Comparison of ENCODE assay signal across 5 cellular contexts in genomic region chr17:43165971-43166370, GRCh38. TPM values are rescaled to one million over a fixed set of nuclear protein-coding genes. Genes with fewer than 3 reads are reported as not detected.
DNase-seq lines count a peak whose midpoint lies in the region; ATAC-seq and TF ChIP-seq lines count a peak whose summit lies in the region.
"Not testable (repeated sequence)": the region's sequence is repeated elsewhere in the genome, so short reads cannot be mapped to it uniquely, and the experiment has no call there.

No MANE protein-coding gene starts in this region.

- POLR2A ChIA-PET in activated CD8-positive, alpha-beta T cell treated with anti-CD3 and anti-CD28 coated beads for 36 hours (lab: Charles Lee), result not testable (repeated sequence)

- not testable (repeated sequence) for H3K4me3 Mint-ChIP-seq in HFFc6; activated CD8-positive, alpha-beta T cell treated with anti-CD3 and anti-CD28 coated beads for 36 hours; activated T-helper 17 cell treated with anti-CD3 and anti-CD28 coated beads, Interleukin-2, amount 50 U/mL, for 72 hours; dendritic cell treated with granulocyte-macrophage colony-stimulating factor and Interleukin-4, amounts not matched to agents 40 ng/mL and 50 ng/mL, for 4 days; natural killer cell

- peaks cover 12% of the 10 kb centered on the region; the same call in 1 of the 2 replicates for H3K36me3 Mint-ChIP-seq in HFFc6 (ENCODE audit: low read depth)
- not testable (repeated sequence) for H3K36me3 Mint-ChIP-seq in activated CD8-positive, alpha-beta T cell treated with anti-CD3 and anti-CD28 coated beads for 36 hours (ENCODE audit: low read depth); natural killer cell
- peaks cover 21% of the 10 kb centered on the region for H3K36me3 Mint-ChIP-seq in activated T-helper 17 cell treated with anti-CD3 and anti-CD28 coated beads, Interleukin-2, amount 50 U/mL, for 72 hours (ENCODE audit: low read depth)
- peaks cover 27% of the 10 kb centered on the region for H3K36me3 Mint-ChIP-seq in dendritic cell treated with granulocyte-macrophage colony-stimulating factor and Interleukin-4, amounts not matched to agents 40 ng/mL and 50 ng/mL, for 4 days (ENCODE audit: low read depth)

- not testable (repeated sequence) for TF ChIP-seq CTCF in HFFc6 (IDR thresholded peaks at IDR 0.05); activated CD8-positive, alpha-beta T cell treated with anti-CD3 and anti-CD28 coated beads for 36 hours (IDR thresholded peaks at IDR 0.05); natural killer cell (IDR thresholded peaks at IDR 0.05)

- not testable (repeated sequence) for DNase-seq in HFFc6; activated CD8-positive, alpha-beta T cell treated with anti-CD3 and anti-CD28 coated beads for 36 hours; natural killer cell

- ATAC-seq in activated CD8-positive, alpha-beta T cell treated with anti-CD3 and anti-CD28 coated beads for 36 hours; activated T-helper 17 cell treated with anti-CD3 and anti-CD28 coated beads, Interleukin-2, amount 50 U/mL, for 72 hours (replicated peaks); natural killer cell: not testable (repeated sequence)

- intact Hi-C loops in activated CD8-positive, alpha-beta T cell treated with anti-CD3 and anti-CD28 coated beads for 36 hours (cut with micrococcal nuclease); dendritic cell treated with granulocyte-macrophage colony-stimulating factor and Interleukin-4, amounts not matched to agents 40 ng/mL and 50 ng/mL, for 4 days (cut with micrococcal nuclease); natural killer cell (cut with micrococcal nuclease): not testable (repeated sequence)

- H3K27me3 Mint-ChIP-seq in HFFc6 (ENCODE audit: insufficient read depth); activated CD8-positive, alpha-beta T cell treated with anti-CD3 and anti-CD28 coated beads for 36 hours; activated T-helper 17 cell treated with anti-CD3 and anti-CD28 coated beads, Interleukin-2, amount 50 U/mL, for 72 hours; dendritic cell treated with granulocyte-macrophage colony-stimulating factor and Interleukin-4, amounts not matched to agents 40 ng/mL and 50 ng/mL, for 4 days; natural killer cell (ENCODE audit: low read depth in 2 of 2): not testable (repeated sequence)

- not testable (repeated sequence) for H3K4me1 Mint-ChIP-seq in HFFc6 (ENCODE audit: low read depth); activated CD8-positive, alpha-beta T cell treated with anti-CD3 and anti-CD28 coated beads for 36 hours (ENCODE audit: low read depth); activated T-helper 17 cell treated with anti-CD3 and anti-CD28 coated beads, Interleukin-2, amount 50 U/mL, for 72 hours; dendritic cell treated with granulocyte-macrophage colony-stimulating factor and Interleukin-4, amounts not matched to agents 40 ng/mL and 50 ng/mL, for 4 days (ENCODE audit: low read depth); natural killer cell

- H3K9me3 Mint-ChIP-seq in HFFc6; activated CD8-positive, alpha-beta T cell treated with anti-CD3 and anti-CD28 coated beads for 36 hours; activated T-helper 17 cell treated with anti-CD3 and anti-CD28 coated beads, Interleukin-2, amount 50 U/mL, for 72 hours; dendritic cell treated with granulocyte-macrophage colony-stimulating factor and Interleukin-4, amounts not matched to agents 40 ng/mL and 50 ng/mL, for 4 days; natural killer cell: not testable (repeated sequence)

- CTCF ChIA-PET in activated CD8-positive, alpha-beta T cell treated with anti-CD3 and anti-CD28 coated beads for 36 hours (lab: Charles Lee), result not testable (repeated sequence)

- H3K27ac Mint-ChIP-seq in HFFc6, result peak overlapping the region; percentile 27; the same call in 1 of the 2 replicates
- H3K27ac Mint-ChIP-seq in activated CD8-positive, alpha-beta T cell treated with anti-CD3 and anti-CD28 coated beads for 36 hours, result peak overlapping the region; percentile 47
- H3K27ac Mint-ChIP-seq in activated T-helper 17 cell treated with anti-CD3 and anti-CD28 coated beads, Interleukin-2, amount 50 U/mL, for 72 hours, result peak overlapping the region; percentile 26
- H3K27ac Mint-ChIP-seq in dendritic cell treated with granulocyte-macrophage colony-stimulating factor and Interleukin-4, amounts not matched to agents 40 ng/mL and 50 ng/mL, for 4 days, result peak overlapping the region; percentile 0
- peak overlapping the region; percentile 10 to 11 for H3K27ac Mint-ChIP-seq in natural killer cell

RNA-seq across cellular contexts. Expression of gene NBR1, which starts 5.0 kb away (rescaled TPM):
- total RNA-seq in HFFc6 (2021; fragmentation: NEBNext Ultra II Directional; extraction: Animal tissue kit (Norgen Biotek cat#: 25700)), result 100 to 1,000 TPM; 104 to 123 (median 118) TPM
- 10 to 100 TPM; 45.6 to 46.5 TPM for total RNA-seq in activated CD8-positive, alpha-beta T cell treated with anti-CD3 and anti-CD28 coated beads for 36 hours
- total RNA-seq in activated T-helper 17 cell treated with anti-CD3 and anti-CD28 coated beads, Interleukin-2, amount 50 U/mL, for 72 hours, result 10 to 100 TPM; 47.2 to 83.1 TPM
- 10 to 100 TPM; 63.3 to 74.8 (median 67.0) TPM for total RNA-seq in natural killer cell

RNA-seq across cellular contexts. Expression of gene BRCA1, which starts 40.8 kb away (rescaled TPM):
- total RNA-seq in HFFc6 (2021; fragmentation: NEBNext Ultra II Directional; extraction: Animal tissue kit (Norgen Biotek cat#: 25700)), result 10 to 100 TPM; 10.5 to 24.7 (median 22.5) TPM
- total RNA-seq in activated CD8-positive, alpha-beta T cell treated with anti-CD3 and anti-CD28 coated beads for 36 hours, result 10 to 100 TPM; 84.5 to 92.9 TPM
- total RNA-seq in activated T-helper 17 cell treated with anti-CD3 and anti-CD28 coated beads, Interleukin-2, amount 50 U/mL, for 72 hours, result 10 to 100 TPM; 80.3 to 93.4 TPM
- total RNA-seq in natural killer cell, result 1 to 10 TPM; 5.7 to 9.9 (median 8.6) TPM

RNA-seq across cellular contexts. Expression of gene TMEM106A, which starts 45.7 kb away (rescaled TPM):
- total RNA-seq in HFFc6 (2021; fragmentation: NEBNext Ultra II Directional; extraction: Animal tissue kit (Norgen Biotek cat#: 25700)), result 10 to 100 TPM; 12.0 to 17.5 (median 15.5) TPM
- 1 to 10 TPM; 9.2 to 9.8 TPM for total RNA-seq in activated CD8-positive, alpha-beta T cell treated with anti-CD3 and anti-CD28 coated beads for 36 hours
- 10 to 100 TPM in 1 of 2 donors, 1 to 10 TPM in 1; 9.5 to 28.4 TPM for total RNA-seq in activated T-helper 17 cell treated with anti-CD3 and anti-CD28 coated beads, Interleukin-2, amount 50 U/mL, for 72 hours
- total RNA-seq in natural killer cell, result 10 to 100 TPM; 22.0 to 27.4 (median 22.4) TPM
